10 cellular contexts compared by ENCODE assay signal in the genomic region with DNA sequence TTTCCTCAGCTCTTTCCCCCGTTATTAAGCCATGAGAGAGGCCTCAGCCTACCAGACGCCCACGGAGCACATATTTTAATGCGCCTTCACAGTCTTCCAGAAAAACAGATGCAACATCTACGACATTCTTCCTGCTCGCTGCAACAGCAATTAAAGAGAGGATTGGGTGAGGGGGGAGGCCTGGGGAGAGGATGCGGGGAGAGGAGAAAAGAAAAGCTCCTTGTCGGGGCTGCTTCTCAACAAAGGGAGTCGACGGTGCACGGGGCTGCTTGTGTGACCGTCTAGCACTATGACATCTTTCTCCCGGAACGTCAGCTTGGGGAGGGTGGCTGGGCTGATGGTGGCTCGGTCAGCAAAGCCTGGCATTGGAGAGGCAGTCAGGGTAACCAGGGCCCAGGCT.
DNase-seq lines count a peak whose midpoint lies in the region; ATAC-seq and TF ChIP-seq lines count a peak whose summit lies in the region.
"Had no signal": no experiment of that assay in that cellular context is flagged by ENCODE, and none has a peak within 500 bp of the region (broad histone marks: within the 10 kb centered on the region; RNA-seq: fewer than 3 reads in every experiment).

No MANE protein-coding gene starts in this region.

- DNase-seq in AG10803 (ENCODE audit: low read depth), result peak; percentile 40
- peak; percentile 22 to 51 for DNase-seq in cardiac fibroblast (ENCODE audit: low read depth in 2 of 2)
- peak; percentile 41 for DNase-seq in hepatic stellate cell (ENCODE audit: low spot score)
- peak; percentile 23 for DNase-seq in putamen (ENCODE audit: low spot score)
- DNase-seq in effector CD4-positive, alpha-beta T cell, result no peak
- DNase-seq in NCI-H2107 treated with DMSO at 0.1 percent for 48 hours (lab: John Stamatoyannopoulos, UW; ENCODE audit: unreplicated experiment), result no peak
- no peak for DNase-seq in GM20000 (ENCODE audit: low spot score)
- DNase-seq: AML-193, NCI-H1417 had no signal

- H3K4me3 ChIP-seq in AG10803 (ENCODE audit: low read length) (no peak overlapping the region), cardiac fibroblast (replicated peaks in 1 of 2; ENCODE audit: low read depth in 2 of 2, low read length in 2 of 2) (no peak overlapping the region)

- no peak for ATAC-seq in HG02763 (IDR thresholded peaks at IDR 0.05; ENCODE audit: unreplicated experiment)

- TF ChIP-seq CTCF in AG10803 (conservative IDR thresholded peaks at IDR 0.05; ENCODE audit: low read length) (no peak), cardiac fibroblast (IDR thresholded peaks at IDR 0.05; ENCODE audit: low read depth, low read length) (no peak), GM20000 (IDR thresholded peaks at IDR 0.05; ENCODE audit: extremely low read depth, missing control alignments) (no peak)

Comparison
In these comparisons a context has a peak if more than half of its experiments do, and no peak if none do; other contexts are left out.
1. DNase-seq: peak in AG10803 (single experiment), cardiac fibroblast (2 of 2), hepatic stellate cell (single experiment) and putamen (single experiment); none in effector CD4-positive, alpha-beta T cell (single experiment), NCI-H2107 treated with DMSO at 0.1 percent for 48 hours (single experiment) and GM20000 (single experiment).